In genomic region chrX:44234541-44234940, GRCh38 we compare ENCODE assay signal across 27 cellular contexts.
"Had no signal": no experiment of that assay in that cellular context is flagged by ENCODE, and none has a peak within 500 bp of the region (broad histone marks: within the 10 kb centered on the region; RNA-seq: fewer than 3 reads in every experiment).

No MANE protein-coding gene starts in this region.

- H3K9me3 Mint-ChIP-seq: memory B cell; natural killer cell treated with Interleukin-12 subunit alpha and Interleukin-12 subunit beta and Interleukin-15 and Interleukin-18, amount 100 ng/mL, for 72 hours; stimulated activated effector memory CD8-positive, alpha-beta T cell treated with anti-CD3 and anti-CD28 coated beads, Interleukin-12 subunit alpha, Interleukin-12 subunit beta, amount 100 ng/mL, for 72 hours; stimulated activated naive CD8-positive, alpha-beta T cell treated with anti-CD3 and anti-CD28 coated beads, Interleukin-15, Interleukin-2, amounts not matched to agents 100 ng/mL and 50 ng/mL, for 24 hours had no signal

- H3K27ac Mint-ChIP-seq: memory B cell; natural killer cell treated with Interleukin-12 subunit alpha and Interleukin-12 subunit beta and Interleukin-15 and Interleukin-18, amount 100 ng/mL, for 72 hours; stimulated activated effector memory CD8-positive, alpha-beta T cell treated with anti-CD3 and anti-CD28 coated beads, Interleukin-12 subunit alpha, Interleukin-12 subunit beta, amount 100 ng/mL, for 72 hours; stimulated activated naive CD8-positive, alpha-beta T cell treated with anti-CD3 and anti-CD28 coated beads, Interleukin-15, Interleukin-2, amounts not matched to agents 100 ng/mL and 50 ng/mL, for 24 hours had no signal

- H3K4me1 Mint-ChIP-seq: memory B cell; stimulated activated effector memory CD8-positive, alpha-beta T cell treated with anti-CD3 and anti-CD28 coated beads, Interleukin-12 subunit alpha, Interleukin-12 subunit beta, amount 100 ng/mL, for 72 hours had no signal

- H2AFZ ChIP-seq: hepatocyte had no signal

- H3K4me1 ChIP-seq: heart right ventricle, left lung, prostate gland, spleen, suprapubic skin, tibial nerve, upper lobe of left lung, vagina had no signal

- H3K4me3 ChIP-seq: heart right ventricle, hepatocyte, left lung, lung, mucosa of descending colon, pancreas, prostate gland, spleen, suprapubic skin, thoracic aorta, tibial nerve, upper lobe of left lung, vagina had no signal

- H3K27ac ChIP-seq: heart right ventricle, hepatocyte, left lung, prostate gland, spleen, suprapubic skin, thoracic aorta, tibial nerve, upper lobe of left lung, vagina had no signal

- DNase-seq: heart right ventricle; kidney; left colon; left lung; midbrain; mucosa of descending colon; naive thymus-derived CD4-positive, alpha-beta T cell; pancreas; posterior cingulate gyrus; retina; right cardiac atrium; small intestine; spleen; stimulated activated CD4-positive, alpha-beta T cell treated with anti-CD3 and anti-CD28 coated beads, Interleukin-4, amount 100 ng/mL, for 24 hours; stimulated activated naive CD4-positive, alpha-beta T cell; upper lobe of left lung had no signal

- H3K27me3 Mint-ChIP-seq: stimulated activated naive CD8-positive, alpha-beta T cell treated with anti-CD3 and anti-CD28 coated beads, Interleukin-15, Interleukin-2, amounts not matched to agents 100 ng/mL and 50 ng/mL, for 24 hours had no signal

- H3K9me3 ChIP-seq: heart right ventricle, left lung, mucosa of descending colon, pancreas, prostate gland, spleen, suprapubic skin, thoracic aorta, tibial nerve, upper lobe of left lung, vagina had no signal

- H3K4me2 ChIP-seq: hepatocyte had no signal

- H3K4me3 Mint-ChIP-seq: memory B cell; naive thymus-derived CD4-positive, alpha-beta T cell; natural killer cell treated with Interleukin-12 subunit alpha and Interleukin-12 subunit beta and Interleukin-15 and Interleukin-18, amount 100 ng/mL, for 72 hours; stimulated activated effector memory CD8-positive, alpha-beta T cell treated with anti-CD3 and anti-CD28 coated beads, Interleukin-12 subunit alpha, Interleukin-12 subunit beta, amount 100 ng/mL, for 72 hours; stimulated activated naive CD8-positive, alpha-beta T cell treated with anti-CD3 and anti-CD28 coated beads, Interleukin-15, Interleukin-2, amounts not matched to agents 100 ng/mL and 50 ng/mL, for 24 hours had no signal

- H3K36me3 Mint-ChIP-seq: memory B cell; natural killer cell treated with Interleukin-12 subunit alpha and Interleukin-12 subunit beta and Interleukin-15 and Interleukin-18, amount 100 ng/mL, for 72 hours; stimulated activated effector memory CD8-positive, alpha-beta T cell treated with anti-CD3 and anti-CD28 coated beads, Interleukin-12 subunit alpha, Interleukin-12 subunit beta, amount 100 ng/mL, for 72 hours had no signal

- H3K36me3 ChIP-seq: heart right ventricle, left lung, pancreas, prostate gland, spleen, suprapubic skin, thoracic aorta, tibial nerve, upper lobe of left lung, vagina had no signal

- H3K79me2 ChIP-seq: hepatocyte had no signal

- H3K27me3 ChIP-seq: hepatocyte, left lung, suprapubic skin, upper lobe of left lung, vagina had no signal
